ENCODE assay signal across 8 cellular contexts in genomic region chr13:40665061-40665753, GRCh38. TPM values are rescaled to one million over a fixed set of nuclear protein-coding genes. Genes with fewer than 3 reads are reported as not detected.
DNase-seq lines count a peak whose midpoint lies in the region; ATAC-seq and TF ChIP-seq lines count a peak whose summit lies in the region.

No MANE protein-coding gene starts in this region.

- peaks cover 11% of the 10 kb centered on the region for H3K27me3 Mint-ChIP-seq in glutamatergic neuron (ENCODE audit: unreplicated experiment)

- no peaks in the 10 kb centered on the region for H4K20me1 ChIP-seq in osteoblast (ENCODE audit: insufficient read depth, low read length)

- ATAC-seq in GM21381 (IDR thresholded peaks at IDR 0.05; ENCODE audit: unreplicated experiment) = peak; percentile 5
- ATAC-seq in HG03469 (IDR thresholded peaks at IDR 0.05; ENCODE audit: unreplicated experiment) = no peak

- H2AFZ ChIP-seq in osteoblast (ENCODE audit: low read length) = peak overlapping the region; percentile 76

- H3K36me3 ChIP-seq in osteoblast (ENCODE audit: insufficient read depth, low read length) = no peaks in the 10 kb centered on the region

- no peak for TF ChIP-seq POLR2A in NB4 (IDR thresholded peaks at IDR 0.05; ENCODE audit: extremely low read depth, insufficient read length)

- no peaks in the 10 kb centered on the region for H3K36me3 Mint-ChIP-seq in glutamatergic neuron (ENCODE audit: unreplicated experiment)

- peaks cover 4% of the 10 kb centered on the region for H3K9me3 Mint-ChIP-seq in glutamatergic neuron (ENCODE audit: unreplicated experiment)

- H3K27ac ChIP-seq in osteoblast (ENCODE audit: low read depth, low read length) = peak overlapping the region; percentile 28

- peaks cover 3% of the 10 kb centered on the region for H3K4me1 Mint-ChIP-seq in glutamatergic neuron (ENCODE audit: low read depth, unreplicated experiment)

- DNase-seq in C1 segment of cervical spinal cord (lab: John Stamatoyannopoulos, UW) (peak in 8 of 14 donors; percentile 5 to 78 (median 49)), NB4 (ENCODE audit: low read depth) (peak; percentile 58), glutamatergic neuron (peak; percentile 53), osteoblast (ENCODE audit: insufficient read length, low spot score, missing footprints) (peak; percentile 93), AG08396 (ENCODE audit: low spot score) (no peak)
- DNase-seq in activated effector memory CD4-positive, alpha-beta T cell treated with anti-CD3 and anti-CD28 coated beads, Interleukin-2, amount 50 U/mL, for 16 hours = peak; percentile 79

- peak overlapping the region; percentile 86 for H3K4me2 ChIP-seq in osteoblast (ENCODE audit: insufficient read depth, low read length)

- H3K4me1 ChIP-seq in osteoblast (ENCODE audit: insufficient read depth, low read length) = peaks cover 6% of the 10 kb centered on the region

- H3K27ac Mint-ChIP-seq in glutamatergic neuron (ENCODE audit: unreplicated experiment) = no peak overlapping the region

- no peaks in the 10 kb centered on the region for H3K9me3 ChIP-seq in osteoblast (ENCODE audit: low read depth, low read length)

- peak overlapping the region; percentile 48 for H3K4me3 ChIP-seq in NB4 (ENCODE audit: low read depth, low read length)
- H3K4me3 ChIP-seq in osteoblast (ENCODE audit: insufficient read depth, low read length) = peak overlapping the region; percentile 89

- peak overlapping the region; percentile 75 for H3K4me3 Mint-ChIP-seq in glutamatergic neuron (ENCODE audit: unreplicated experiment)

- no peaks in the 10 kb centered on the region for H3K27me3 ChIP-seq in osteoblast (ENCODE audit: insufficient read depth, low read length)

- TF ChIP-seq CTCF in NB4 (IDR thresholded peaks at IDR 0.05; ENCODE audit: low read depth, low read length) = no peak
- no peak for TF ChIP-seq CTCF in glutamatergic neuron (IDR thresholded peaks at IDR 0.05; ENCODE audit: partially characterized antibody, unreplicated experiment)
- no peak for TF ChIP-seq CTCF in osteoblast (IDR thresholded peaks at IDR 0.05; ENCODE audit: extremely low read depth, low read depth, low read length)

- H3K79me2 ChIP-seq in osteoblast (ENCODE audit: insufficient read depth, low read length) = peaks cover 36% of the 10 kb centered on the region

RNA-seq across cellular contexts. Expression of gene FOXO1, which starts 1.2 kb away (rescaled TPM):
- total RNA-seq in glutamatergic neuron (ENCODE audit: unreplicated experiment) (1.4 TPM), osteoblast (7.4 and 7.6 TPM in 2 replicates)
